Comparison of ENCODE assay signal across 17 cellular contexts in genomic region chr10:10508241-10508640, GRCh38.
DNase-seq lines count a peak whose midpoint lies in the region; ATAC-seq lines count a peak whose summit lies in the region.
"Had no signal": no experiment of that assay in that cellular context is flagged by ENCODE, and none has a peak within 500 bp of the region (broad histone marks: within the 10 kb centered on the region; RNA-seq: fewer than 3 reads in every experiment).

No MANE protein-coding gene starts in this region.

- peaks cover 2 to 48% (median 29%) of the 10 kb centered on the region in 5 donors for H3K27me3 Mint-ChIP-seq in naive thymus-derived CD4-positive, alpha-beta T cell

- H3K27me3 ChIP-seq in naive thymus-derived CD4-positive, alpha-beta T cell (ENCODE audit: control insufficient read depth in 2 of 2, insufficient read depth in 2 of 2, low read length in 2 of 2): no peaks in the 10 kb centered on the region
- H3K27me3 ChIP-seq: SJSA1 had no signal

- no peak for ATAC-seq in naive thymus-derived CD4-positive, alpha-beta T cell

- no peaks in the 10 kb centered on the region for H3K9me3 ChIP-seq in naive thymus-derived CD4-positive, alpha-beta T cell (ENCODE audit: control insufficient read depth in 2 of 3, low read length in 3 of 3)

- no peak overlapping the region for H3K4me3 ChIP-seq in naive thymus-derived CD4-positive, alpha-beta T cell (ENCODE audit: low read length)
- H3K4me3 ChIP-seq: GM23248, SJSA1 had no signal

- H3K4me3 Mint-ChIP-seq in naive thymus-derived CD4-positive, alpha-beta T cell: no peak overlapping the region

- peak; percentile 15 for DNase-seq in G401 (ENCODE audit: low spot score)
- DNase-seq in NCI-H82 treated with DMSO at 0.1 percent for 48 hours (lab: John Stamatoyannopoulos, UW; ENCODE audit: unreplicated experiment): peak; percentile 91
- DNase-seq in retina: peak; percentile 59
- no peak for DNase-seq in naive thymus-derived CD4-positive, alpha-beta T cell
- DNase-seq in activated CD4-positive, alpha-beta T cell treated with anti-CD3 and anti-CD28 coated beads, Interleukin-2, amount 50 U/mL, for 1 hour: no peak
- DNase-seq in T-helper 1 cell: no peak
- DNase-seq: Calu3, GM23248, HCEC 1CT, KBM-7, MV-4-11, NCI-H1105, NCI-H146, NCI-H1930, NCI-H2107 had no signal

- H3K36me3 Mint-ChIP-seq in naive thymus-derived CD4-positive, alpha-beta T cell: no peaks in the 10 kb centered on the region

- POLR2A ChIA-PET in naive thymus-derived CD4-positive, alpha-beta T cell (lab: Charles Lee): no interaction called here

- peak overlapping the region; percentile 19 for H3K27ac ChIP-seq in cingulate gyrus (ENCODE audit: low read depth, low read length)
- H3K27ac ChIP-seq in naive thymus-derived CD4-positive, alpha-beta T cell (ENCODE audit: low read depth, low read length): no peak overlapping the region
- H3K27ac ChIP-seq: GM23248, SJSA1 had no signal

- in situ Hi-C loops in G401 (cut with HindIII; ENCODE audit: low sequenced_read_pairs): no loop called here

- CTCF ChIA-PET in naive thymus-derived CD4-positive, alpha-beta T cell (lab: Charles Lee): no interaction called here

- no peaks in the 10 kb centered on the region for H3K4me1 ChIP-seq in naive thymus-derived CD4-positive, alpha-beta T cell (ENCODE audit: control insufficient read depth in 2 of 2, insufficient read depth in 2 of 2, low read length in 2 of 2)
- H3K4me1 ChIP-seq: SJSA1 had no signal

- peaks cover 0 to 2% (median 0%) of the 10 kb centered on the region in 7 donors for H3K4me1 Mint-ChIP-seq in naive thymus-derived CD4-positive, alpha-beta T cell

- H3K27ac Mint-ChIP-seq in naive thymus-derived CD4-positive, alpha-beta T cell: no peak overlapping the region

- no peaks in the 10 kb centered on the region for H3K36me3 ChIP-seq in naive thymus-derived CD4-positive, alpha-beta T cell (ENCODE audit: control insufficient read depth in 2 of 3, insufficient read depth in 3 of 3, low read length in 3 of 3)
- H3K36me3 ChIP-seq: SJSA1 had no signal

- intact Hi-C loops in naive thymus-derived CD4-positive, alpha-beta T cell (cut with micrococcal nuclease): no loop called here

- peaks cover 0 to 6% (median 0%) of the 10 kb centered on the region in 11 donors for H3K9me3 Mint-ChIP-seq in naive thymus-derived CD4-positive, alpha-beta T cell

Comparison
In these comparisons a context has a peak if more than half of its experiments do, and no peak if none do; other contexts are left out.
1. DNase-seq: peak in G401 (single experiment), NCI-H82 treated with DMSO at 0.1 percent for 48 hours (single experiment) and retina (single experiment); none in naive thymus-derived CD4-positive, alpha-beta T cell (0 of 9), activated CD4-positive, alpha-beta T cell treated with anti-CD3 and anti-CD28 coated beads, Interleukin-2, amount 50 U/mL, for 1 hour (single experiment) and T-helper 1 cell (0 of 5).